ENCODE assay signal across 19 cellular contexts in genomic region chr2:176176233-176176632, GRCh38. TPM values are rescaled to one million over a fixed set of nuclear protein-coding genes. Genes with fewer than 3 reads are reported as not detected.
"Had no signal": no experiment of that assay in that cellular context is flagged by ENCODE, and none has a peak within 500 bp of the region (broad histone marks: within the 10 kb centered on the region; RNA-seq: fewer than 3 reads in every experiment).

No MANE protein-coding gene starts in this region.

- H3K79me2 ChIP-seq: hepatocyte had no signal

- H2AFZ ChIP-seq: hepatocyte had no signal

- H3K4me3 Mint-ChIP-seq: activated CD4-positive, alpha-beta memory T cell treated with anti-CD3 and anti-CD28 coated beads for 36 hours; activated CD4-positive, alpha-beta T cell treated with anti-CD3 and anti-CD28 coated beads for 36 hours; activated CD8-positive, alpha-beta memory T cell treated with anti-CD3 and anti-CD28 coated beads, Interleukin-2, amount 10 ng/mL, durations not matched to agents 7 days and 5 days; activated T-cell treated with anti-CD3 and anti-CD28 coated beads, Interleukin-2, amount 50 U/mL, for 24 hours; natural killer cell treated with Interleukin-12 subunit alpha and Interleukin-12 subunit beta and Interleukin-15 and Interleukin-18, amount 100 ng/mL, for 72 hours; stimulated activated naive CD8-positive, alpha-beta T cell treated with anti-CD3 and anti-CD28 coated beads, Interleukin-15, Interleukin-2, amounts not matched to agents 100 ng/mL and 50 ng/mL, for 24 hours had no signal

- H3K36me3 ChIP-seq: esophagus muscularis mucosa, sigmoid colon, upper lobe of left lung had no signal

- H3K4me2 ChIP-seq: hepatocyte had no signal

- H3K9me3 ChIP-seq: esophagus muscularis mucosa, sigmoid colon, spleen, upper lobe of left lung had no signal

- DNase-seq: activated CD4-positive, alpha-beta memory T cell treated with anti-CD3 and anti-CD28 coated beads for 36 hours; activated CD4-positive, alpha-beta T cell treated with anti-CD3 and anti-CD28 coated beads for 36 hours; activated CD8-positive, alpha-beta memory T cell treated with anti-CD3 and anti-CD28 coated beads, Interleukin-2, amount 10 ng/mL, durations not matched to agents 7 days and 5 days; activated naive CD4-positive, alpha-beta T cell treated with anti-CD3 and anti-CD28 coated beads, Interleukin-2, amount 50 U/mL, for 16 hours; activated T-cell treated with anti-CD3 and anti-CD28 coated beads, Interleukin-2, amount 50 U/mL, for 24 hours; mesenchymal stem cell; sigmoid colon; spleen; T-helper 2 cell; upper lobe of left lung had no signal

- H3K9me3 Mint-ChIP-seq: activated CD4-positive, alpha-beta memory T cell treated with anti-CD3 and anti-CD28 coated beads for 36 hours; activated T-cell treated with anti-CD3 and anti-CD28 coated beads, Interleukin-2, amount 50 U/mL, for 24 hours; natural killer cell treated with Interleukin-12 subunit alpha and Interleukin-12 subunit beta and Interleukin-15 and Interleukin-18, amount 100 ng/mL, for 72 hours; stimulated activated naive CD8-positive, alpha-beta T cell treated with anti-CD3 and anti-CD28 coated beads, Interleukin-15, Interleukin-2, amounts not matched to agents 100 ng/mL and 50 ng/mL, for 24 hours had no signal

- H3K27ac ChIP-seq: esophagus muscularis mucosa, hepatocyte, sigmoid colon, spleen, upper lobe of left lung had no signal

- H3K36me3 Mint-ChIP-seq: activated CD8-positive, alpha-beta memory T cell treated with anti-CD3 and anti-CD28 coated beads, Interleukin-2, amount 10 ng/mL, durations not matched to agents 7 days and 5 days had no signal

- H3K27ac Mint-ChIP-seq: activated CD4-positive, alpha-beta memory T cell treated with anti-CD3 and anti-CD28 coated beads for 36 hours; activated CD4-positive, alpha-beta T cell treated with anti-CD3 and anti-CD28 coated beads for 36 hours; activated CD8-positive, alpha-beta memory T cell treated with anti-CD3 and anti-CD28 coated beads, Interleukin-2, amount 10 ng/mL, durations not matched to agents 7 days and 5 days; activated T-cell treated with anti-CD3 and anti-CD28 coated beads, Interleukin-2, amount 50 U/mL, for 24 hours; natural killer cell treated with Interleukin-12 subunit alpha and Interleukin-12 subunit beta and Interleukin-15 and Interleukin-18, amount 100 ng/mL, for 72 hours; stimulated activated naive CD8-positive, alpha-beta T cell treated with anti-CD3 and anti-CD28 coated beads, Interleukin-15, Interleukin-2, amounts not matched to agents 100 ng/mL and 50 ng/mL, for 24 hours had no signal

- H3K4me3 ChIP-seq: esophagus muscularis mucosa, hepatocyte, sigmoid colon, spleen, upper lobe of left lung had no signal

RNA-seq across cellular contexts. Expression of gene HOXD1, which starts 12.2 kb away (rescaled TPM):
- total RNA-seq: activated CD4-positive, alpha-beta memory T cell treated with anti-CD3 and anti-CD28 coated beads for 36 hours; activated CD4-positive, alpha-beta T cell treated with anti-CD3 and anti-CD28 coated beads for 36 hours; activated CD8-positive, alpha-beta memory T cell treated with anti-CD3 and anti-CD28 coated beads, Interleukin-2, amount 10 ng/mL, durations not matched to agents 7 days and 5 days; hepatocyte; liver; natural killer cell treated with Interleukin-12 subunit alpha and Interleukin-12 subunit beta and Interleukin-15 and Interleukin-18, amount 100 ng/mL, for 72 hours; osteocyte; temporal lobe had no signal

RNA-seq across cellular contexts. Expression of gene HOXD3, which starts 19.1 kb away (rescaled TPM):
- total RNA-seq: activated CD4-positive, alpha-beta memory T cell treated with anti-CD3 and anti-CD28 coated beads for 36 hours; activated CD4-positive, alpha-beta T cell treated with anti-CD3 and anti-CD28 coated beads for 36 hours; activated CD8-positive, alpha-beta memory T cell treated with anti-CD3 and anti-CD28 coated beads, Interleukin-2, amount 10 ng/mL, durations not matched to agents 7 days and 5 days; liver; natural killer cell treated with Interleukin-12 subunit alpha and Interleukin-12 subunit beta and Interleukin-15 and Interleukin-18, amount 100 ng/mL, for 72 hours; osteocyte; pulmonary artery endothelial cell; temporal lobe had no signal

RNA-seq across cellular contexts. Expression of gene HOXD4, which starts 24.9 kb away (rescaled TPM):
- total RNA-seq: activated CD4-positive, alpha-beta memory T cell treated with anti-CD3 and anti-CD28 coated beads for 36 hours; activated CD4-positive, alpha-beta T cell treated with anti-CD3 and anti-CD28 coated beads for 36 hours; activated CD8-positive, alpha-beta memory T cell treated with anti-CD3 and anti-CD28 coated beads, Interleukin-2, amount 10 ng/mL, durations not matched to agents 7 days and 5 days; liver; natural killer cell treated with Interleukin-12 subunit alpha and Interleukin-12 subunit beta and Interleukin-15 and Interleukin-18, amount 100 ng/mL, for 72 hours; osteocyte; pulmonary artery endothelial cell; temporal lobe had no signal

RNA-seq across cellular contexts. Expression of gene HOXD8, which starts 46.7 kb away (rescaled TPM):
- total RNA-seq: activated CD4-positive, alpha-beta memory T cell treated with anti-CD3 and anti-CD28 coated beads for 36 hours; activated CD4-positive, alpha-beta T cell treated with anti-CD3 and anti-CD28 coated beads for 36 hours; activated CD8-positive, alpha-beta memory T cell treated with anti-CD3 and anti-CD28 coated beads, Interleukin-2, amount 10 ng/mL, durations not matched to agents 7 days and 5 days; natural killer cell treated with Interleukin-12 subunit alpha and Interleukin-12 subunit beta and Interleukin-15 and Interleukin-18, amount 100 ng/mL, for 72 hours; osteocyte; pulmonary artery endothelial cell had no signal

RNA-seq across cellular contexts. Expression of gene HOXD9, which starts 53.7 kb away (rescaled TPM):
- total RNA-seq: activated CD4-positive, alpha-beta memory T cell treated with anti-CD3 and anti-CD28 coated beads for 36 hours; activated CD4-positive, alpha-beta T cell treated with anti-CD3 and anti-CD28 coated beads for 36 hours; activated CD8-positive, alpha-beta memory T cell treated with anti-CD3 and anti-CD28 coated beads, Interleukin-2, amount 10 ng/mL, durations not matched to agents 7 days and 5 days; cardiac septum; liver; natural killer cell treated with Interleukin-12 subunit alpha and Interleukin-12 subunit beta and Interleukin-15 and Interleukin-18, amount 100 ng/mL, for 72 hours; osteocyte; pulmonary artery endothelial cell; temporal lobe had no signal
